16 cellular contexts compared by ENCODE assay signal in genomic region chr20:35012227-35013069, GRCh38. TPM values are rescaled to one million over a fixed set of nuclear protein-coding genes. Genes with fewer than 3 reads are reported as not detected.
A peak's percentile ranks its signal among the peaks of the same experiment; 100 is the strongest.
DNase-seq lines count a peak whose midpoint lies in the region; ATAC-seq and TF ChIP-seq lines count a peak whose summit lies in the region.
"Had no signal": no experiment of that assay in that cellular context is flagged by ENCODE, and none has a peak within 500 bp of the region (broad histone marks: within the 10 kb centered on the region; RNA-seq: fewer than 3 reads in every experiment).

No MANE protein-coding gene starts in this region.

- H3K4me3 Mint-ChIP-seq in activated naive CD8-positive, alpha-beta T cell treated with anti-CD3 and anti-CD28 coated beads, Interleukin-2, amount 10 ng/mL, durations not matched to agents 7 days and 5 days = no peak overlapping the region
- no peak overlapping the region for H3K4me3 Mint-ChIP-seq in activated naive CD8-positive, alpha-beta T cell treated with anti-CD3 and anti-CD28 coated beads, Interleukin-2, amount 50 U/mL, for 24 hours
- no peak overlapping the region for H3K4me3 Mint-ChIP-seq in neural crest cell
- H3K4me3 Mint-ChIP-seq: naive thymus-derived CD4-positive, alpha-beta T cell had no signal

- POLR2A ChIA-PET in activated naive CD8-positive, alpha-beta T cell treated with anti-CD3 and anti-CD28 coated beads, Interleukin-2, amount 10 ng/mL, durations not matched to agents 7 days and 5 days (lab: Charles Lee) = no interaction called here

- H3K36me3 Mint-ChIP-seq in activated naive CD8-positive, alpha-beta T cell treated with anti-CD3 and anti-CD28 coated beads, Interleukin-2, amount 10 ng/mL, durations not matched to agents 7 days and 5 days = peaks cover 27% of the 10 kb centered on the region
- H3K36me3 Mint-ChIP-seq in activated naive CD8-positive, alpha-beta T cell treated with anti-CD3 and anti-CD28 coated beads, Interleukin-2, amount 50 U/mL, for 24 hours (ENCODE audit: low read depth) = peaks cover 32% of the 10 kb centered on the region
- peaks cover 40% of the 10 kb centered on the region for H3K36me3 Mint-ChIP-seq in neural crest cell (ENCODE audit: low read depth)

- no peaks in the 10 kb centered on the region for H3K27me3 ChIP-seq in uterus
- H3K27me3 ChIP-seq: breast epithelium had no signal

- no peak overlapping the region for H3K27ac Mint-ChIP-seq in activated naive CD8-positive, alpha-beta T cell treated with anti-CD3 and anti-CD28 coated beads, Interleukin-2, amount 10 ng/mL, durations not matched to agents 7 days and 5 days
- H3K27ac Mint-ChIP-seq in activated naive CD8-positive, alpha-beta T cell treated with anti-CD3 and anti-CD28 coated beads, Interleukin-2, amount 50 U/mL, for 24 hours = no peak overlapping the region
- H3K27ac Mint-ChIP-seq in neural crest cell (ENCODE audit: unreplicated experiment) = peak overlapping the region; percentile 31

- intact Hi-C loops in uterus (cut with DNase I; ENCODE audit: low total_unique reads) = no loop called here

- H3K9me3 ChIP-seq in uterus = no peaks in the 10 kb centered on the region
- H3K9me3 ChIP-seq: breast epithelium had no signal

- peak; percentile 6 for DNase-seq in activated naive CD8-positive, alpha-beta T cell treated with anti-CD3 and anti-CD28 coated beads, Interleukin-2, amount 10 ng/mL, durations not matched to agents 7 days and 5 days
- DNase-seq in activated naive CD8-positive, alpha-beta T cell treated with anti-CD3 and anti-CD28 coated beads, Interleukin-2, amount 50 U/mL, for 24 hours = no peak
- DNase-seq in fibroblast of mammary gland (ENCODE audit: low read depth) (peak; percentile 50), neural crest cell (ENCODE audit: low read depth, low spot score) (no peak), uterus (peak; percentile 36 to 58), dedifferentiated amniotic fluid mesenchymal stem cell (ENCODE audit: extremely low spot score) (no peak), globus pallidus (ENCODE audit: low spot score) (no peak)
- DNase-seq: activated CD4-positive, alpha-beta T cell treated with anti-CD3 and anti-CD28 coated beads, Interleukin-2, amount 50 U/mL, for 1 hour; activated gamma-delta T cell; DMS 273 treated with DMSO at 0.1 percent for 48 hours; MM.1S; NCI-H2107; stimulated activated CD4-positive, alpha-beta T cell treated with anti-CD3 and anti-CD28 coated beads, Interleukin-2, amount 100 ng/mL, for 48 hours had no signal

- no peaks in the 10 kb centered on the region for H3K9me3 Mint-ChIP-seq in activated naive CD8-positive, alpha-beta T cell treated with anti-CD3 and anti-CD28 coated beads, Interleukin-2, amount 10 ng/mL, durations not matched to agents 7 days and 5 days
- no peaks in the 10 kb centered on the region for H3K9me3 Mint-ChIP-seq in activated naive CD8-positive, alpha-beta T cell treated with anti-CD3 and anti-CD28 coated beads, Interleukin-2, amount 50 U/mL, for 24 hours
- H3K9me3 Mint-ChIP-seq in neural crest cell = no peaks in the 10 kb centered on the region
- H3K9me3 Mint-ChIP-seq: naive thymus-derived CD4-positive, alpha-beta T cell had no signal

- H3K27ac ChIP-seq in uterus = peak overlapping the region; percentile 2 to 37

- H3K4me3 ChIP-seq in fibroblast of mammary gland (ENCODE audit: control insufficient read depth, low read depth, low read length) (no peak overlapping the region), uterus (no peak overlapping the region)
- H3K4me3 ChIP-seq: breast epithelium had no signal

- TF ChIP-seq CTCF in fibroblast of mammary gland (conservative IDR thresholded peaks at IDR 0.05; ENCODE audit: control insufficient read depth, insufficient read depth, low read depth, low read length) (peak; percentile 3), neural crest cell (conservative IDR thresholded peaks at IDR 0.05) (no peak), uterus (IDR thresholded peaks at IDR 0.05) (no peak)

- H3K4me1 ChIP-seq in uterus = no peaks in the 10 kb centered on the region
- H3K4me1 ChIP-seq: breast epithelium had no signal

- peaks cover 9% of the 10 kb centered on the region for H3K4me1 Mint-ChIP-seq in activated naive CD8-positive, alpha-beta T cell treated with anti-CD3 and anti-CD28 coated beads, Interleukin-2, amount 10 ng/mL, durations not matched to agents 7 days and 5 days
- H3K4me1 Mint-ChIP-seq in activated naive CD8-positive, alpha-beta T cell treated with anti-CD3 and anti-CD28 coated beads, Interleukin-2, amount 50 U/mL, for 24 hours = no peaks in the 10 kb centered on the region
- H3K4me1 Mint-ChIP-seq in neural crest cell = peaks cover 36% of the 10 kb centered on the region

- H3K36me3 ChIP-seq in uterus = no peaks in the 10 kb centered on the region
- H3K36me3 ChIP-seq: breast epithelium had no signal

- no peak for TF ChIP-seq POLR2A in uterus (IDR thresholded peaks at IDR 0.05)

- H3K27me3 Mint-ChIP-seq in activated naive CD8-positive, alpha-beta T cell treated with anti-CD3 and anti-CD28 coated beads, Interleukin-2, amount 10 ng/mL, durations not matched to agents 7 days and 5 days = no peaks in the 10 kb centered on the region
- H3K27me3 Mint-ChIP-seq in activated naive CD8-positive, alpha-beta T cell treated with anti-CD3 and anti-CD28 coated beads, Interleukin-2, amount 50 U/mL, for 24 hours = no peaks in the 10 kb centered on the region
- H3K27me3 Mint-ChIP-seq in neural crest cell (ENCODE audit: low read depth) = no peaks in the 10 kb centered on the region
- H3K27me3 Mint-ChIP-seq: naive thymus-derived CD4-positive, alpha-beta T cell had no signal

- ATAC-seq in activated naive CD8-positive, alpha-beta T cell treated with anti-CD3 and anti-CD28 coated beads, Interleukin-2, amount 10 ng/mL, durations not matched to agents 7 days and 5 days (ENCODE audit: low read depth) = no peak
- ATAC-seq in activated naive CD8-positive, alpha-beta T cell treated with anti-CD3 and anti-CD28 coated beads, Interleukin-2, amount 50 U/mL, for 24 hours = no peak
- no peak for ATAC-seq in HG02571 (IDR thresholded peaks at IDR 0.05; ENCODE audit: unreplicated experiment)
- ATAC-seq: naive thymus-derived CD4-positive, alpha-beta T cell had no signal

RNA-seq across cellular contexts. Expression of gene MYH7B, which starts 56.8 kb away (rescaled TPM):
- under 1 TPM; 0.20 to 0.55 TPM for total RNA-seq in activated naive CD8-positive, alpha-beta T cell treated with anti-CD3 and anti-CD28 coated beads, Interleukin-2, amount 10 ng/mL, durations not matched to agents 7 days and 5 days
- total RNA-seq in neural crest cell (0.55 and 0.77 TPM in 2 replicates), uterus (1 to 10 TPM in 1 of 4 donors, under 1 TPM in 2, not detected in 1; 0.41 to 3.0 (median 0.51) TPM)

RNA-seq across cellular contexts. Expression of gene GSS, which starts 56.8 kb away (rescaled TPM):
- total RNA-seq in activated naive CD8-positive, alpha-beta T cell treated with anti-CD3 and anti-CD28 coated beads, Interleukin-2, amount 10 ng/mL, durations not matched to agents 7 days and 5 days = 10 to 100 TPM; 53.8 to 57.2 TPM
- total RNA-seq in neural crest cell = 78.8 and 84.5 TPM in 2 replicates
- 10 to 100 TPM in 3 of 4 donors, 1 to 10 TPM in 1; 3.8 to 47.2 (median 16.5) TPM for total RNA-seq in uterus

Comparison
In these comparisons a context has a peak if more than half of its experiments do, and no peak if none do; other contexts are left out.
1. DNase-seq: peak in activated naive CD8-positive, alpha-beta T cell treated with anti-CD3 and anti-CD28 coated beads, Interleukin-2, amount 10 ng/mL, durations not matched to agents 7 days and 5 days (single experiment), fibroblast of mammary gland (single experiment) and uterus (2 of 2); none in activated naive CD8-positive, alpha-beta T cell treated with anti-CD3 and anti-CD28 coated beads, Interleukin-2, amount 50 U/mL, for 24 hours (single experiment), neural crest cell (single experiment), dedifferentiated amniotic fluid mesenchymal stem cell (single experiment) and globus pallidus (single experiment).